ENCODE assay signal across 2 cellular contexts in genomic region chr2:129067070-129067469, GRCh38.
A peak's percentile ranks its signal among the peaks of the same experiment; 100 is the strongest.
TF ChIP-seq lines count a peak whose summit lies in the region.

No MANE protein-coding gene starts in this region.

TF ChIP-seq in HepG2, 621 proteins besides CTCF, POLR2A, EP300 and RAD21:
- no peak for TF ChIP-seq ERF (CRISPR knock-in tag; IDR thresholded peaks at IDR 0.05)
- no peak for TF ChIP-seq ATF3 (CRISPR knock-in tag; IDR thresholded peaks at IDR 0.05)
- no peak for TF ChIP-seq ZUFSP (CRISPR knock-in tag; IDR thresholded peaks at IDR 0.05; ENCODE audit: borderline replicate concordance)
- TF ChIP-seq TRIM22 (IDR thresholded peaks at IDR 0.05), result peak; percentile 85; the same call in 1 of the 2 replicates
- TF ChIP-seq TFDP1 (CRISPR knock-in tag; IDR thresholded peaks at IDR 0.05; ENCODE audit: borderline replicate concordance), result no peak
- no peak for TF ChIP-seq ZNF552 (CRISPR knock-in tag; IDR thresholded peaks at IDR 0.05; ENCODE audit: borderline replicate concordance)
- TF ChIP-seq ZFY (CRISPR knock-in tag; IDR thresholded peaks at IDR 0.05), result no peak
- no peak for TF ChIP-seq SRSF1 (optimal IDR thresholded peaks at IDR 0.05; ENCODE audit: low read depth, low read length)
- TF ChIP-seq ZNF891 (CRISPR knock-in tag; IDR thresholded peaks at IDR 0.05), result no peak
- no peak for TF ChIP-seq ZNF260 (CRISPR knock-in tag; IDR thresholded peaks at IDR 0.05; ENCODE audit: borderline replicate concordance, low read depth)
- TF ChIP-seq ATM (IDR thresholded peaks at IDR 0.05; ENCODE audit: borderline replicate concordance), result 0 out of 2 replicates have a peak, but pooled peaks have one; percentile 64
- no peak for TF ChIP-seq RNF2 (conservative IDR thresholded peaks at IDR 0.05; ENCODE audit: low read depth)
- TF ChIP-seq YY1 (IDR thresholded peaks at IDR 0.05; ENCODE audit: insufficient read depth, insufficient replicate concordance, low read depth, low read length), result no peak
- no peak for TF ChIP-seq ZBTB2 (CRISPR knock-in tag; IDR thresholded peaks at IDR 0.05; ENCODE audit: low read depth)
- no peak for TF ChIP-seq ZNF256 (CRISPR knock-in tag; conservative IDR thresholded peaks at IDR 0.05)
- peak; percentile 27 for TF ChIP-seq RAD51 (IDR thresholded peaks at IDR 0.05; ENCODE audit: borderline replicate concordance)
- TF ChIP-seq TEAD2 (CRISPR knock-in tag; IDR thresholded peaks at IDR 0.05), result no peak
- TF ChIP-seq JARID2 (CRISPR knock-in tag; IDR thresholded peaks at IDR 0.05; ENCODE audit: insufficient replicate concordance), result no peak
- TF ChIP-seq SPEN (CRISPR knock-in tag; IDR thresholded peaks at IDR 0.05; ENCODE audit: low read depth), result no peak
- TF ChIP-seq MIXL1 (CRISPR knock-in tag; IDR thresholded peaks at IDR 0.05), result no peak
- TF ChIP-seq FOXP1 (IDR thresholded peaks at IDR 0.05), result no peak
- TF ChIP-seq FOXP1 (CRISPR knock-in tag; IDR thresholded peaks at IDR 0.05), result no peak
- no peak for TF ChIP-seq ZBTB4 (CRISPR knock-in tag; IDR thresholded peaks at IDR 0.05; ENCODE audit: borderline replicate concordance)
TF ChIP-seq in HepG2: peak in this region for 3.

TF ChIP-seq in IMR-90, 13 proteins besides CTCF, POLR2A, EP300 and RAD21:
- TF ChIP-seq ELK1 (IDR thresholded peaks at IDR 0.05; ENCODE audit: borderline replicate concordance, low read depth, low read length), result no peak
- no peak for TF ChIP-seq RFX5 (IDR thresholded peaks at IDR 0.05; ENCODE audit: low read depth, low read length)
- TF ChIP-seq NFE2L2 (IDR thresholded peaks at IDR 0.05; ENCODE audit: low read depth, low read length), result no peak
- no peak for TF ChIP-seq BHLHE40 (IDR thresholded peaks at IDR 0.05; ENCODE audit: low read depth, low read length)
- no peak for TF ChIP-seq CEBPB (IDR thresholded peaks at IDR 0.05; ENCODE audit: low read depth, low read length)
- no peak for TF ChIP-seq SMC3 (IDR thresholded peaks at IDR 0.05; ENCODE audit: low read depth, low read length)
- TF ChIP-seq FOS (IDR thresholded peaks at IDR 0.05; ENCODE audit: low read depth, low read length), result no peak
- no peak for TF ChIP-seq RCOR1 (IDR thresholded peaks at IDR 0.05; ENCODE audit: insufficient replicate concordance, low read length)
- no peak for TF ChIP-seq MAZ (IDR thresholded peaks at IDR 0.05; ENCODE audit: borderline replicate concordance, low read depth, low read length)
- no peak for TF ChIP-seq MXI1 (IDR thresholded peaks at IDR 0.05; ENCODE audit: borderline replicate concordance, low read depth, low read length)
- no peak for TF ChIP-seq CHD1 (IDR thresholded peaks at IDR 0.05; ENCODE audit: low read depth, low read length)
- no peak for TF ChIP-seq USF2 (IDR thresholded peaks at IDR 0.05; ENCODE audit: low read depth, low read length)
- no peak for TF ChIP-seq MAFK (IDR thresholded peaks at IDR 0.05; ENCODE audit: low read depth, low read length)
